ENCODE assay signal across 25 cellular contexts in the genomic region with DNA sequence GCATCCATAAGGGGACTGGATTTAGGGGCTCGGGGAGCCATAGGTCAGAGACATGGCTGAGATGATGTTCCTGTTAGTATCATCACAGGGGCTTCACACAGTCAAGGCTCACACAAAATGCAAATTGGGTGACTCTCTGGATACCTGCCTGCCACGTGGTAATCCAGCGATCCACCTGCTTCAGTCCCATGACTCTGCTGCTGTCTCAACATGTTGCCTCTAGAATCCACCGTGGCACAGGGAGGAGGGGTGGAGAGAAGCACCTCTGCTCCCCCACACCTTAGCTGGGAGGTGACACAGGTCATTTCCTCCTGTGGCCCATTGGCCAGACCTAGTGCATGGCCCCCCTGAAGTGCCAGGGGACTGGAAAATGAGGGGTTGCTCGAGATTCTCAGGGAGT.
A peak's percentile ranks its signal among the peaks of the same experiment; 100 is the strongest.
DNase-seq lines count a peak whose midpoint lies in the region; ATAC-seq, FAIRE-seq and TF ChIP-seq lines count a peak whose summit lies in the region.
"Had no signal": no experiment of that assay in that cellular context is flagged by ENCODE, and none has a peak within 500 bp of the region (broad histone marks: within the 10 kb centered on the region; RNA-seq: fewer than 3 reads in every experiment).

No MANE protein-coding gene starts in this region.

- H3K4me1 ChIP-seq in H1 (replicated peaks in 1 of 4; ENCODE audit: control insufficient read depth in 3 of 4, insufficient read depth in 4 of 4, low read length in 3 of 4), result peaks cover 0 to 14% (median 7%) of the 10 kb centered on the region in 4 experiments; a peak in 6 of 7 replicates
- H3K4me1 ChIP-seq: A549 had no signal

- H3K9me3 ChIP-seq in T-helper 17 cell (ENCODE audit: control insufficient read depth, low read length, poor library complexity, severe bottlenecking) (no peaks in the 10 kb centered on the region), H1 (ENCODE audit: insufficient read depth in 2 of 2, low read depth in 1 of 2, low read length in 1 of 2) (no peaks in the 10 kb centered on the region)
- H3K9me3 ChIP-seq: A549; BE2C; BLaER1 treated with 17β-estradiol and CSF1 and Interleukin-3, amounts not matched to agents 10 nM and 100 nM had no signal

- H2BK120ac ChIP-seq in H1 (replicated peaks; ENCODE audit: low read depth, low read length), result no peak overlapping the region

- no peak overlapping the region for H3K18ac ChIP-seq in H1 (ENCODE audit: extremely low read depth, low read length)

- H3K4me1 Mint-ChIP-seq in T-helper 17 cell, result peaks cover 9% of the 10 kb centered on the region
- H3K4me1 Mint-ChIP-seq: CD8-positive, alpha-beta memory T cell had no signal

- no peaks in the 10 kb centered on the region for H3K79me1 ChIP-seq in H1 (ENCODE audit: low read depth, low read length)

- no peak overlapping the region for H3K56ac ChIP-seq in H1 (replicated peaks; ENCODE audit: insufficient read length, low read depth, low read length)

- H3K14ac ChIP-seq in H1 (ENCODE audit: insufficient read length), result no peak overlapping the region

- DNase-seq in NCI-H510A treated with DMSO at 0.1 percent for 48 hours (lab: John Stamatoyannopoulos, UW), result peak; percentile 28
- DNase-seq in NCI-H510A (lab: John Stamatoyannopoulos, UW), result no peak
- no peak for DNase-seq in T-helper 17 cell
- no peak for DNase-seq in H1 (ENCODE audit: low read depth in 1 of 2, low spot score in 2 of 2)
- DNase-seq in urothelium cell line (ENCODE audit: low spot score), result no peak
- DNase-seq in GM20000 (ENCODE audit: low spot score), result no peak
- DNase-seq in islet precursor cell, result no peak
- DNase-seq: 8988T; ACHN; AML-193; BE2C; CD4-positive, alpha-beta T cell; CD8-positive, alpha-beta memory T cell; DMS 273 treated with DMSO at 0.1 percent for 48 hours; DMS79; EL; GDM1; GOT3; H7; HCEC 1CT had no signal

- H3K27me3 Mint-ChIP-seq in T-helper 17 cell, result peaks cover 74% of the 10 kb centered on the region

- TF ChIP-seq POLR2A in H1 (IDR thresholded peaks at IDR 0.05; ENCODE audit: control extremely low read depth in 1 of 2, low read depth in 2 of 2, low read length in 2 of 2), result no peak

- no peak overlapping the region for H3K4me3 ChIP-seq in H1 (ENCODE audit: extremely low read depth in 1 of 4, insufficient read depth in 2 of 4, low read depth in 3 of 4, low read length in 4 of 4)
- H3K4me3 ChIP-seq: A549; BLaER1 treated with 17β-estradiol and CSF1 and Interleukin-3, amounts not matched to agents 10 nM and 100 nM; GM12878 had no signal

- H2BK12ac ChIP-seq in H1 (ENCODE audit: low read depth, low read length), result peak overlapping the region; percentile 19; the same call in 1 of the 2 replicates

- H3K27ac ChIP-seq in H1 (ENCODE audit: low read depth, low read length), result no peak overlapping the region
- H3K27ac ChIP-seq: A549; BLaER1 treated with 17β-estradiol and CSF1 and Interleukin-3, amounts not matched to agents 10 nM and 100 nM had no signal

- H4K20me1 ChIP-seq in H1 (replicated peaks in 1 of 2; ENCODE audit: control insufficient read depth in 1 of 2, insufficient read depth in 2 of 2, low read length in 2 of 2), result no peaks in the 10 kb centered on the region
- H4K20me1 ChIP-seq: BLaER1 treated with 17β-estradiol and CSF1 and Interleukin-3, amounts not matched to agents 10 nM and 100 nM had no signal

- no peak overlapping the region for H2BK20ac ChIP-seq in H1 (ENCODE audit: low read length)

- POLR2A ChIA-PET in H1 (lab: Charles Lee; ENCODE audit: partially characterized antibody), result interaction anchor here (0.5 kb wide), 1 partner anchor 185 kb away, joined by 3 read pairs; no protein-coding TSS in a partner anchor

- no peak overlapping the region; the same call in 1 of the 2 replicates for H2BK5ac ChIP-seq in H1 (ENCODE audit: low read depth, low read length)

- TF ChIP-seq CTCF in H1 (IDR thresholded peaks at IDR 0.05; ENCODE audit: control extremely low read depth in 1 of 3, insufficient read depth in 1 of 3, low read depth in 1 of 3, low read length in 3 of 3) (no peak), GM20000 (IDR thresholded peaks at IDR 0.05; ENCODE audit: extremely low read depth, missing control alignments) (no peak)

- H2AFZ ChIP-seq in H1 (ENCODE audit: low read length), result no peak overlapping the region

- no peak overlapping the region for H3K4me2 ChIP-seq in H1 (ENCODE audit: insufficient read depth in 1 of 2, low read depth in 2 of 2, low read length in 2 of 2)
- H3K4me2 ChIP-seq: A549; BLaER1 treated with 17β-estradiol and CSF1 and Interleukin-3, amounts not matched to agents 10 nM and 100 nM had no signal

- no peak for TF ChIP-seq EP300 in H1 (IDR thresholded peaks at IDR 0.05; ENCODE audit: borderline replicate concordance in 1 of 2, low read depth in 2 of 2, low read length in 2 of 2)

- no peak for TF ChIP-seq RAD21 in H1 (IDR thresholded peaks at IDR 0.05 in 1 of 2, conservative IDR thresholded peaks at IDR 0.05 in 1 of 2; ENCODE audit: low read depth in 2 of 2, low read length in 2 of 2)

- H3K27me3 ChIP-seq in H1 (replicated peaks in 1 of 4; ENCODE audit: control insufficient read depth in 3 of 4, extremely low read depth in 1 of 4, insufficient read depth in 3 of 4, low read length in 3 of 4), result no peaks in the 10 kb centered on the region
- H3K27me3 ChIP-seq: BLaER1 treated with 17β-estradiol and CSF1 and Interleukin-3, amounts not matched to agents 10 nM and 100 nM had no signal

- H3K4ac ChIP-seq in H1 (replicated peaks; ENCODE audit: insufficient read length, low read depth, low read length), result no peak overlapping the region

- no peaks in the 10 kb centered on the region; the same call in 1 of the 2 replicates for H3K23me2 ChIP-seq in H1 (ENCODE audit: low read depth, low read length)

- WGBS in H1 (ENCODE audit: extremely low coverage in 1 of 2, insufficient coverage in 1 of 2, insufficient read length in 1 of 2, insufficient replicate concordance in 2 of 2, low coverage in 1 of 2, low lambda C conversion rate in 2 of 2, missing lambda C conversion rate in 1 of 2), 2 experiments, result 78% methylated on average over 5 of the region's 5 CpGs; no CpG with 5 or more reads in 1 of the 2 experiments

- no peak overlapping the region for H3K23ac ChIP-seq in H1 (ENCODE audit: insufficient read length)

- H3K9ac ChIP-seq in H1 (replicated peaks in 1 of 4; ENCODE audit: extremely low read depth in 1 of 4, low read depth in 3 of 4, low read length in 3 of 4), result no peak overlapping the region
- H3K9ac ChIP-seq: BLaER1 treated with 17β-estradiol and CSF1 and Interleukin-3, amounts not matched to agents 10 nM and 100 nM had no signal

- H3K27ac Mint-ChIP-seq in T-helper 17 cell, result peak overlapping the region; percentile 72
- H3K27ac Mint-ChIP-seq: CD4-positive, alpha-beta T cell; CD8-positive, alpha-beta memory T cell had no signal

- H3K79me2 ChIP-seq in H1 (ENCODE audit: control insufficient read depth in 1 of 2, insufficient read depth in 2 of 2, low read length in 2 of 2), result no peaks in the 10 kb centered on the region

- ATAC-seq in T-helper 17 cell, result no peak
- ATAC-seq: A549, GM12878 had no signal

- H4K91ac ChIP-seq in H1 (replicated peaks; ENCODE audit: insufficient read length, low read length), result no peak overlapping the region

- no peak overlapping the region for H3K4me3 Mint-ChIP-seq in T-helper 17 cell
- H3K4me3 Mint-ChIP-seq: CD14-positive monocyte; CD4-positive, alpha-beta T cell; CD8-positive, alpha-beta memory T cell had no signal

- peaks cover 6% of the 10 kb centered on the region for H3K36me3 Mint-ChIP-seq in T-helper 17 cell (ENCODE audit: low read depth)
- H3K36me3 Mint-ChIP-seq: CD14-positive monocyte; CD8-positive, alpha-beta memory T cell had no signal

- H3K36me3 ChIP-seq in H1 (ENCODE audit: control insufficient read depth in 2 of 4, insufficient read depth in 4 of 4, low read length in 3 of 4), result no peaks in the 10 kb centered on the region
- H3K36me3 ChIP-seq: BE2C; BLaER1 treated with 17β-estradiol and CSF1 and Interleukin-3, amounts not matched to agents 10 nM and 100 nM had no signal

- no peak overlapping the region for H2BK15ac ChIP-seq in H1 (ENCODE audit: low read length)

- no peak overlapping the region for H4K8ac ChIP-seq in H1 (ENCODE audit: extremely low read depth, insufficient read depth, low read length)

- no peak overlapping the region for H4K5ac ChIP-seq in H1 (ENCODE audit: insufficient read length, low read depth, low read length)

- FAIRE-seq in H1 (lab: Jason Lieb, UNC) (no peak), urothelium cell line (lab: Jason Lieb, UNC) (peak; percentile 79)
- FAIRE-seq: A549, D721Med, GM12878 had no signal

- CTCF ChIA-PET in H1 (lab: Charles Lee; ENCODE audit: partially characterized antibody), result interaction anchor here (1.5 to 2.6 kb wide), 2 partner anchors 90 to 161 kb away, joined by 4 to 10 read pairs; no protein-coding TSS in a partner anchor

- no peak overlapping the region for H2AK5ac ChIP-seq in H1 (ENCODE audit: low read depth, low read length)

TF ChIP-seq in H1, 55 proteins besides CTCF, POLR2A, EP300 and RAD21 (continues in another document):
- TF ChIP-seq TEAD4 (IDR thresholded peaks at IDR 0.05; ENCODE audit: low read depth, low read length) (no peak), HDAC2 (IDR thresholded peaks at IDR 0.05; ENCODE audit: borderline replicate concordance in 1 of 2, low read depth in 2 of 2, low read length in 2 of 2) (no peak), TCF12 (IDR thresholded peaks at IDR 0.05; ENCODE audit: low read depth, low read length) (no peak), HDAC6 (IDR thresholded peaks at IDR 0.05; ENCODE audit: low read depth, low read length) (no peak), EZH2 (IDR thresholded peaks at IDR 0.05; ENCODE audit: low read depth, low read length, severe bottlenecking) (no peak), CEBPB (IDR thresholded peaks at IDR 0.05; ENCODE audit: low read depth, low read length) (no peak), JUND (IDR thresholded peaks at IDR 0.05; ENCODE audit: low read length) (no peak), BACH1 (IDR thresholded peaks at IDR 0.05; ENCODE audit: low read length) (no peak), NRF1 (IDR thresholded peaks at IDR 0.05; ENCODE audit: low read depth, low read length) (no peak), CHD2 (IDR thresholded peaks at IDR 0.05; ENCODE audit: low read length) (no peak)
- TF ChIP-seq, protein P1, sequence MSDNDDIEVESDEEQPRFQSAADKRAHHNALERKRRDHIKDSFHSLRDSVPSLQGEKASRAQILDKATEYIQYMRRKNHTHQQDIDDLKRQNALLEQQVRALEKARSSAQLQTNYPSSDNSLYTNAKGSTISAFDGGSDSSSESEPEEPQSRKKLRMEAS (IDR thresholded peaks at IDR 0.05), result no peak
- TF ChIP-seq, protein P2, sequence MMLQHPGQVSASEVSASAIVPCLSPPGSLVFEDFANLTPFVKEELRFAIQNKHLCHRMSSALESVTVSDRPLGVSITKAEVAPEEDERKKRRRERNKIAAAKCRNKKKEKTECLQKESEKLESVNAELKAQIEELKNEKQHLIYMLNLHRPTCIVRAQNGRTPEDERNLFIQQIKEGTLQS (IDR thresholded peaks at IDR 0.05; ENCODE audit: insufficient read depth, low read depth, low read length), result no peak
